ENCODE assay signal across 21 cellular contexts in the genomic region with DNA sequence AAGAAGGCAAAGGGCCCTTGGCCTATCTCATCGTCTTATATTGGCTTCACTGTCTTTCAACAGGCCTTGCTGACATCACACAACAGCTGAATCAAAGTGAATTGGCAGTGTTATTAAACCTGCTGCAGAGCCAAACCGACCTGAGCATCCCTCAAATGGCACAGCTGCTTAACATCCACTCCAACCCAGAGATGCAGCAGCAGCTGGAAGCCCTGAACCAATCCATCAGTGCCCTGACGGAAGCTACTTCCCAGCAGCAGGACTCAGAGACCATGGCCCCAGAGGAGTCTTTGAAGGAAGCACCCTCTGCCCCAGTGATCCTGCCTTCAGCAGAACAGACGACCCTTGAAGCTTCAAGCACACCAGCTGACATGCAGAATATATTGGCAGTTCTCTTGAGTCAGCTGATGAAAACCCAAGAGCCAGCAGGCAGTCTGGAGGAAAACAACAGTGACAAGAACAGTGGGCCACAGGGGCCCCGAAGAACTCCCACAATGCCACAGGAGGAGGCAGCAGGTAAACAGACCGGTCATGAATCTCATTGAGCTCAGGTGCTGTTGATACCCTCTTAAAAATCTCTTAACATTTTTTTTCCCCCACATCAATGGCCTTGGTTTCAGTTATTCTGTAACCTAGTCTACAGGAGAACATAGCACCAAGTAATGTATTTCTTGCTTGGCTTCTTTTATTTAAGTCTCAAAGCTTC.
"Had no signal": no experiment of that assay in that cellular context is flagged by ENCODE, and none has a peak within 500 bp of the region (broad histone marks: within the 10 kb centered on the region; RNA-seq: fewer than 3 reads in every experiment).

No MANE protein-coding gene starts in this region.

- H3K4me3 Mint-ChIP-seq: activated CD4-positive, alpha-beta T cell treated with anti-CD3 and anti-CD28 coated beads, Interleukin-2, amount 10 ng/mL, durations not matched to agents 24 days and 14 days; activated T-helper 1 cell treated with anti-CD3 and anti-CD28 coated beads, Interleukin-12 subunit alpha, Interleukin-12 subunit beta, Interleukin-2, Interleukin-4 antibody, amounts not matched to agents 30 ng/mL and 10 ng/mL and 1 ng/mL, durations not matched to agents 14 hours and 24 hours and 36 hours; endodermal cell; neural crest cell had no signal

- H3K27me3 ChIP-seq: right atrium auricular region, transverse colon, vagina had no signal

- H3K27me3 Mint-ChIP-seq: activated CD4-positive, alpha-beta T cell treated with anti-CD3 and anti-CD28 coated beads, Interleukin-2, amount 10 ng/mL, durations not matched to agents 24 days and 14 days had no signal

- H3K4me1 ChIP-seq: prostate gland, right atrium auricular region, transverse colon, vagina had no signal

- H3K9me3 ChIP-seq: prostate gland, right atrium auricular region, transverse colon, vagina had no signal

- ATAC-seq: activated naive CD4-positive, alpha-beta T cell treated with anti-CD3 and anti-CD28 coated beads, Interleukin-2, amount 50 U/mL, for 72 hours; left colon; stimulated activated naive CD8-positive, alpha-beta T cell treated with anti-CD3 and anti-CD28 coated beads, Interleukin-15, Interleukin-2, amounts not matched to agents 100 U/mL and 50 U/mL, for 24 hours had no signal

- H3K27ac ChIP-seq: epithelial cell of prostate, prostate gland, right atrium auricular region, transverse colon, vagina had no signal

- H3K9me3 Mint-ChIP-seq: activated CD4-positive, alpha-beta T cell treated with anti-CD3 and anti-CD28 coated beads, Interleukin-2, amount 10 ng/mL, durations not matched to agents 24 days and 14 days; activated naive CD4-positive, alpha-beta T cell treated with anti-CD3 and anti-CD28 coated beads, Interleukin-2, amount 50 U/mL, for 72 hours; activated T-helper 1 cell treated with anti-CD3 and anti-CD28 coated beads, Interleukin-12 subunit alpha, Interleukin-12 subunit beta, Interleukin-2, Interleukin-4 antibody, amounts not matched to agents 30 ng/mL and 10 ng/mL and 1 ng/mL, durations not matched to agents 14 hours and 24 hours and 36 hours; endodermal cell; neural crest cell had no signal

- DNase-seq: activated CD4-positive, alpha-beta T cell treated with anti-CD3 and anti-CD28 coated beads, Interleukin-2, amount 10 ng/mL, durations not matched to agents 24 days and 14 days; activated CD4-positive, CD25-positive, alpha-beta regulatory T cell; activated CD8-positive, alpha-beta memory T cell treated with anti-CD3 and anti-CD28 coated beads, Interleukin-2, amount 50 U/mL, for 4 hours; activated gamma-delta T cell treated with Interleukin-2 at 50 U/mL for 16 hours; amniotic stem cell; endodermal cell; foreskin fibroblast; islet precursor cell; left colon; stimulated activated CD4-positive, alpha-beta T cell treated with anti-CD3 and anti-CD28 coated beads, Interleukin-2, amount 100 ng/mL, for 24 hours; stimulated activated naive CD8-positive, alpha-beta T cell treated with anti-CD3 and anti-CD28 coated beads, Interleukin-15, Interleukin-2, amounts not matched to agents 100 U/mL and 50 U/mL, for 24 hours; T-helper 1 cell; T1000; transverse colon had no signal

- H3K4me1 Mint-ChIP-seq: neural crest cell had no signal

- H3K27ac Mint-ChIP-seq: activated CD4-positive, alpha-beta T cell treated with anti-CD3 and anti-CD28 coated beads, Interleukin-2, amount 10 ng/mL, durations not matched to agents 24 days and 14 days; activated T-helper 1 cell treated with anti-CD3 and anti-CD28 coated beads, Interleukin-12 subunit alpha, Interleukin-12 subunit beta, Interleukin-2, Interleukin-4 antibody, amounts not matched to agents 30 ng/mL and 10 ng/mL and 1 ng/mL, durations not matched to agents 14 hours and 24 hours and 36 hours; endodermal cell had no signal

- H3K4me3 ChIP-seq: prostate gland, right atrium auricular region, transverse colon, vagina had no signal
